ENCODE assay signal across 9 cellular contexts in genomic region chr2:219002395-219003266, GRCh38. TPM values are rescaled to one million over a fixed set of nuclear protein-coding genes. Genes with fewer than 3 reads are reported as not detected.
DNase-seq lines count a peak whose midpoint lies in the region; ATAC-seq, FAIRE-seq and TF ChIP-seq lines count a peak whose summit lies in the region.
"Had no signal": no experiment of that assay in that cellular context is flagged by ENCODE, and none has a peak within 500 bp of the region (broad histone marks: within the 10 kb centered on the region; RNA-seq: fewer than 3 reads in every experiment).

No MANE protein-coding gene starts in this region.

- ATAC-seq in activated B cell treated with CpG ODN at 0.5 μM for 24 hours (ENCODE audit: low read depth) (peak; percentile 23), HG02870 (IDR thresholded peaks at IDR 0.05; ENCODE audit: unreplicated experiment) (no peak), GM18517 (IDR thresholded peaks at IDR 0.05; ENCODE audit: unreplicated experiment) (no peak)

- intact Hi-C loops in activated B cell treated with CpG ODN at 0.5 μM for 24 hours (cut with micrococcal nuclease): loop anchor here (2.0 kb wide), 2 partner anchors 22 to 150 kb away; no protein-coding TSS in a partner anchor

- H3K27ac Mint-ChIP-seq in activated B cell treated with CpG ODN at 0.5 μM for 24 hours (no peak overlapping the region), endothelial cell (ENCODE audit: unreplicated experiment) (no peak overlapping the region), nephron (no peak overlapping the region)

- POLR2A ChIA-PET in activated B cell treated with CpG ODN at 0.5 μM for 24 hours (lab: Charles Lee): no interaction called here

- H3K36me3 Mint-ChIP-seq in activated B cell treated with CpG ODN at 0.5 μM for 24 hours (ENCODE audit: low read depth) (no peaks in the 10 kb centered on the region), endothelial cell (ENCODE audit: low read depth, unreplicated experiment) (peaks cover 4% of the 10 kb centered on the region), nephron (ENCODE audit: low read depth) (no peaks in the 10 kb centered on the region)

- TF ChIP-seq CTCF in D721Med (IDR thresholded peaks at IDR 0.05; ENCODE audit: insufficient read depth, missing control alignments): peak; percentile 50
- no peak for TF ChIP-seq CTCF in activated B cell treated with CpG ODN at 0.5 μM for 24 hours (IDR thresholded peaks at IDR 0.05)
- peak; percentile 56 for TF ChIP-seq CTCF in endothelial cell (IDR thresholded peaks at IDR 0.05; ENCODE audit: unreplicated experiment)
- peak in 2 of 3 experiments; percentile 36 to 48 for TF ChIP-seq CTCF in nephron (IDR thresholded peaks at IDR 0.05; ENCODE audit: unreplicated experiment in 3 of 3)

- DNase-seq in D721Med (ENCODE audit: insufficient read length, low spot score): peak; percentile 71
- DNase-seq in NCI-H1092 (lab: John Stamatoyannopoulos, UW): peak; percentile 62
- no peak for DNase-seq in activated B cell treated with CpG ODN at 0.5 μM for 24 hours
- peak; percentile 86 for DNase-seq in endothelial cell (ENCODE audit: low spot score)
- DNase-seq in hippocampal formation (lab: John Stamatoyannopoulos, UW): no peak

- H3K9me3 Mint-ChIP-seq in activated B cell treated with CpG ODN at 0.5 μM for 24 hours: no peaks in the 10 kb centered on the region
- no peaks in the 10 kb centered on the region for H3K9me3 Mint-ChIP-seq in endothelial cell (ENCODE audit: unreplicated experiment)
- H3K9me3 Mint-ChIP-seq in nephron: no peaks in the 10 kb centered on the region

- FAIRE-seq in D721Med (lab: Jason Lieb, UNC): no peak

- H3K4me3 Mint-ChIP-seq in activated B cell treated with CpG ODN at 0.5 μM for 24 hours (peak overlapping the region; percentile 75), endothelial cell (ENCODE audit: unreplicated experiment) (no peak overlapping the region), nephron (peak overlapping the region in 2 of 3 experiments; percentile 15 to 44)

- H3K4me1 Mint-ChIP-seq in activated B cell treated with CpG ODN at 0.5 μM for 24 hours (peaks cover 21% of the 10 kb centered on the region), endothelial cell (ENCODE audit: unreplicated experiment) (peaks cover 7% of the 10 kb centered on the region), nephron (peaks cover 11% of the 10 kb centered on the region)

- H3K27me3 Mint-ChIP-seq in activated B cell treated with CpG ODN at 0.5 μM for 24 hours (peaks cover 59% of the 10 kb centered on the region), endothelial cell (ENCODE audit: unreplicated experiment) (peaks cover 32% of the 10 kb centered on the region), nephron (ENCODE audit: low read depth) (peaks cover 97% of the 10 kb centered on the region)

- CTCF ChIA-PET in activated B cell treated with CpG ODN at 0.5 μM for 24 hours (lab: Charles Lee): interaction anchor here (0.8 to 2.6 kb wide), 3 partner anchors 22 to 126 kb away, joined by 3 to 10 read pairs (median 3); no protein-coding TSS in a partner anchor

RNA-seq across cellular contexts. Expression of gene CRYBA2, which starts 9.4 kb away (rescaled TPM):
- not detected in 2 replicates for total RNA-seq in activated B cell treated with CpG ODN at 0.5 μM for 24 hours
- not detected for total RNA-seq in endothelial cell (ENCODE audit: unreplicated experiment)
- total RNA-seq: pulmonary artery endothelial cell had no signal

RNA-seq across cellular contexts. Expression of gene FEV, which starts 17.6 kb away (rescaled TPM):
- total RNA-seq in activated B cell treated with CpG ODN at 0.5 μM for 24 hours (not detected in 2 replicates), endothelial cell (ENCODE audit: unreplicated experiment) (0.56 TPM)
- total RNA-seq: pulmonary artery endothelial cell had no signal

RNA-seq across cellular contexts. Expression of gene CFAP65, which starts 38.7 kb away (rescaled TPM):
- total RNA-seq in activated B cell treated with CpG ODN at 0.5 μM for 24 hours (not detected in 2 replicates), endothelial cell (ENCODE audit: unreplicated experiment) (0.59 TPM)

RNA-seq across cellular contexts. Expression of gene CDK5R2, which starts 43.2 kb away (rescaled TPM):
- total RNA-seq in activated B cell treated with CpG ODN at 0.5 μM for 24 hours (0.07 TPM in 1 of 2 replicates, not detected in the other), endothelial cell (ENCODE audit: unreplicated experiment) (0.13 TPM)
- total RNA-seq: pulmonary artery endothelial cell had no signal

RNA-seq across cellular contexts. Expression of gene IHH, which starts 58.1 kb away (rescaled TPM):
- total RNA-seq in activated B cell treated with CpG ODN at 0.5 μM for 24 hours (0.10 TPM in 1 of 2 replicates, not detected in the other), endothelial cell (ENCODE audit: unreplicated experiment) (not detected)

Comparison
In these comparisons a context has a peak if more than half of its experiments do, and no peak if none do; other contexts are left out.
1. DNase-seq: peak in D721Med (single experiment), NCI-H1092 (single experiment) and endothelial cell (single experiment); none in activated B cell treated with CpG ODN at 0.5 μM for 24 hours (single experiment) and hippocampal formation (0 of 2).